ENCODE assay signal across 8 cellular contexts in the genomic region with DNA sequence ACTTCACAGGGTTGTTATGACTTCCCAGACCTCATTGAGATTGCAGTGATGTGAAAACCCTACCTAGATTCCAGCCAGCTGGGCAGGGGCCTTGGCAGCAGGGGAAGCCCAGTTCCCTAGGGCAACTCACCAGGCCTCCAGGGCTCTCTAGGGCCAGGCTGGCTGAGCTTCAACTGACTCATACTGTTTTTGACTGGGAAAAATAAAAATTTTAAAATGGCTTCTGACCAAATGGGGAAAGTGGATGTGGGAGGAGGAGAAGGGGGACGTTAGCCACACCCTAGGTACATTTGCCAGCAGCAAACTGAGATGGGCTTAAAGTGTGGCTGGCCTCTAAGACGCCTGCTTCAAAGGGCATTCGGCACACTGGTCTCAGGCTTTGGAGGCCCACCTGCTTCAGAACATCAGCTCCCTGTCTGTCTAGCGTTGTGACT. TPM values are rescaled to one million over a fixed set of nuclear protein-coding genes. Genes with fewer than 3 reads are reported as not detected.
DNase-seq lines count a peak whose midpoint lies in the region; ATAC-seq and TF ChIP-seq lines count a peak whose summit lies in the region.

No MANE protein-coding gene starts in this region.

- peak overlapping the region; percentile 41 to 50 for H3K27ac ChIP-seq in breast epithelium

- no peaks in the 10 kb centered on the region for H3K36me3 ChIP-seq in breast epithelium

- TF ChIP-seq CTCF in breast epithelium (IDR thresholded peaks at IDR 0.05) (no peak), GM20000 (IDR thresholded peaks at IDR 0.05; ENCODE audit: extremely low read depth, missing control alignments) (no peak)

- H3K4me1 ChIP-seq in breast epithelium: peaks cover 9 to 24% of the 10 kb centered on the region in 2 donors

- H3K4me3 ChIP-seq in breast epithelium: no peak overlapping the region

- TF ChIP-seq POLR2A in breast epithelium (IDR thresholded peaks at IDR 0.05): no peak

- ATAC-seq in GM18498 (IDR thresholded peaks at IDR 0.05; ENCODE audit: unreplicated experiment): peak; percentile 46
- peak; percentile 31 for ATAC-seq in HG03175 (IDR thresholded peaks at IDR 0.05; ENCODE audit: unreplicated experiment)

- no peaks in the 10 kb centered on the region for H3K9me3 ChIP-seq in breast epithelium

- DNase-seq in breast epithelium (ENCODE audit: low spot score in 2 of 2) (no peak), renal cortical epithelial cell (ENCODE audit: low read depth) (peak; percentile 81), NCI-H1048 (lab: John Stamatoyannopoulos, UW) (no peak), GM20000 (ENCODE audit: low spot score) (no peak), retina (no peak), T-helper 2 cell (no peak)

- intact Hi-C loops in breast epithelium (cut with DNase I; ENCODE audit: low total_unique reads): no loop called here

- H3K27me3 ChIP-seq in breast epithelium: no peaks in the 10 kb centered on the region

RNA-seq across cellular contexts. Expression of a gene that starts 39.0 kb away (rescaled TPM):
- 10 to 100 TPM; 42.0 to 57.5 (median 48.8) TPM for total RNA-seq in breast epithelium
- total RNA-seq in renal cortical epithelial cell: 17.2 and 20.7 TPM in 2 replicates
